In the genomic region with DNA sequence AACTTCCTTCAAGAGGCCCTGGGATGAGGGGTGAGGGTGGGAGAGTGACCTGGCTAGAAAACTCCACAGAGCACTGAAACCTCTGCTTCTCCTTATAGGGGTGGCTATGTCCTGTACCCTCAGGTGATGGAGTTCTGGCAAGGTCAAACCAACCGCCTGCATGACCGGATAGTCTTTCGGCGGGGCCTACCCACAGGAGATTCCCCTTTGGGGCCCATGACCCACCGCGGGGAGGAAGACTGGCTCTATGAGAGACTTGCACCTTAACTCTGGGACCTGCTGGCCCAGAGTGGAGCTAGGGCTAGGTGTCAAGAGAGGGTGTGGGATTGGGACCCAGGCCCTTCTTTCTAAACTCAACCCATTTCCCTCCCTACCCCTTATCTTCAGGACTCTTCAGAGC, we compare ENCODE assay signal across 1 cellular context.
TF ChIP-seq lines count a peak whose summit lies in the region.

No MANE protein-coding gene starts in this region.

TF ChIP-seq in liver, 16 proteins besides CTCF, POLR2A, EP300 and RAD21 (continued from another document):
- no peak for TF ChIP-seq ATF3 (IDR thresholded peaks at IDR 0.05)
- TF ChIP-seq YY1 (IDR thresholded peaks at IDR 0.05): no peak
- no peak for TF ChIP-seq GABPA (IDR thresholded peaks at IDR 0.05 in 1 of 2, conservative IDR thresholded peaks at IDR 0.05 in 1 of 2)
- TF ChIP-seq, protein P1, sequence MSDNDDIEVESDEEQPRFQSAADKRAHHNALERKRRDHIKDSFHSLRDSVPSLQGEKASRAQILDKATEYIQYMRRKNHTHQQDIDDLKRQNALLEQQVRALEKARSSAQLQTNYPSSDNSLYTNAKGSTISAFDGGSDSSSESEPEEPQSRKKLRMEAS (IDR thresholded peaks at IDR 0.05): no peak
